In genomic region chr21:35178812-35179211, GRCh38 we compare ENCODE assay signal across 14 cellular contexts.
DNase-seq lines count a peak whose midpoint lies in the region; ATAC-seq and TF ChIP-seq lines count a peak whose summit lies in the region.
"Had no signal": no experiment of that assay in that cellular context is flagged by ENCODE, and none has a peak within 500 bp of the region (broad histone marks: within the 10 kb centered on the region; RNA-seq: fewer than 3 reads in every experiment).

No MANE protein-coding gene starts in this region.

- no peak for TF ChIP-seq CTCF in fibroblast of the aortic adventitia (IDR thresholded peaks at IDR 0.05; ENCODE audit: insufficient read depth, low read length)
- no peak for TF ChIP-seq CTCF in CD4-positive, alpha-beta T cell (IDR thresholded peaks at IDR 0.05)

- no peaks in the 10 kb centered on the region for H3K9me3 ChIP-seq in CD4-positive, alpha-beta T cell (ENCODE audit: control insufficient read depth, low read length)

- H3K27me3 ChIP-seq in CD4-positive, alpha-beta T cell (ENCODE audit: control insufficient read depth, insufficient read depth, low read length), result no peaks in the 10 kb centered on the region

- intact Hi-C loops in CD4-positive, alpha-beta T cell (cut with DNase I, micrococcal nuclease), result no loop called here

- POLR2A ChIA-PET in CD4-positive, alpha-beta T cell (lab: Charles Lee), result no interaction called here

- DNase-seq in ACHN (peak; percentile 10), ELR (ENCODE audit: low read depth) (peak; percentile 89), SW 1271 (lab: John Stamatoyannopoulos, UW) (peak; percentile 8 to 11), fibroblast of the aortic adventitia (ENCODE audit: low read depth) (peak; percentile 63), KBM-7 (no peak)
- DNase-seq in CD4-positive, alpha-beta T cell, result no peak
- DNase-seq: activated CD4-positive, alpha-beta T cell treated with anti-CD3 and anti-CD28 coated beads for 4 hours; GF-D8; NCI-H1694 treated with DMSO at 0.1 percent for 48 hours; NCI-H82; stimulated activated CD4-positive, alpha-beta T cell treated with anti-CD3 and anti-CD28 coated beads, Interleukin-4, amount 100 ng/mL, for 1 hour had no signal

- CTCF ChIA-PET in CD4-positive, alpha-beta T cell (lab: Charles Lee), result no interaction called here

- no peak overlapping the region for H3K4me3 ChIP-seq in fibroblast of the aortic adventitia (ENCODE audit: low read depth, low read length)

- no peak overlapping the region for H3K27ac Mint-ChIP-seq in CD4-positive, alpha-beta T cell
- H3K27ac Mint-ChIP-seq: IgD-negative memory B cell had no signal

- peaks cover 6% of the 10 kb centered on the region for H3K9me3 Mint-ChIP-seq in CD4-positive, alpha-beta T cell

- in situ Hi-C loops in ACHN (cut with HindIII; ENCODE audit: low pct_ligation_motif_present, low pct_unique_long_range_greater_than_20kb, low sequenced_read_pairs) (no loop called here), KBM-7 (cut with MboI; ENCODE audit: low pct_unique_long_range_greater_than_20kb, low sequenced_read_pairs) (no loop called here)

- H3K27ac ChIP-seq in CD4-positive, alpha-beta T cell (ENCODE audit: low read depth, low read length), result no peak overlapping the region

- ATAC-seq in HG02642 (IDR thresholded peaks at IDR 0.05; ENCODE audit: poor library complexity, unreplicated experiment) (no peak), GM18907 (IDR thresholded peaks at IDR 0.05; ENCODE audit: unreplicated experiment) (no peak)
- no peak for ATAC-seq in CD4-positive, alpha-beta T cell (ENCODE audit: poor library complexity)

- no peak overlapping the region for H3K4me3 Mint-ChIP-seq in CD4-positive, alpha-beta T cell
- H3K4me3 Mint-ChIP-seq: IgD-negative memory B cell had no signal

- no peaks in the 10 kb centered on the region for H3K27me3 Mint-ChIP-seq in CD4-positive, alpha-beta T cell
- H3K27me3 Mint-ChIP-seq: IgD-negative memory B cell had no signal

- H3K4me1 Mint-ChIP-seq in CD4-positive, alpha-beta T cell (ENCODE audit: low read depth), result no peaks in the 10 kb centered on the region
- H3K4me1 Mint-ChIP-seq: IgD-negative memory B cell had no signal

- H3K36me3 Mint-ChIP-seq in CD4-positive, alpha-beta T cell (ENCODE audit: low read depth), result no peaks in the 10 kb centered on the region

Comparison
In these comparisons a context has a peak if more than half of its experiments do, and no peak if none do; other contexts are left out.
1. DNase-seq: peak in ACHN (single experiment), ELR (single experiment), SW 1271 (2 of 2) and fibroblast of the aortic adventitia (single experiment); none in CD4-positive, alpha-beta T cell (0 of 10) and KBM-7 (single experiment).